In genomic region chr1:228168563-228169270, GRCh38 we compare ENCODE assay signal across 16 cellular contexts. TPM values are rescaled to one million over a fixed set of nuclear protein-coding genes. Genes with fewer than 3 reads are reported as not detected.
A peak's percentile ranks its signal among the peaks of the same experiment; 100 is the strongest.
DNase-seq lines count a peak whose midpoint lies in the region; ATAC-seq, FAIRE-seq and TF ChIP-seq lines count a peak whose summit lies in the region.
"Had no signal": no experiment of that assay in that cellular context is flagged by ENCODE, and none has a peak within 500 bp of the region (broad histone marks: within the 10 kb centered on the region; RNA-seq: fewer than 3 reads in every experiment).

No MANE protein-coding gene starts in this region.

- no peak overlapping the region for H3K14ac ChIP-seq in H9 (ENCODE audit: insufficient read depth, low read length)

- H3K9ac ChIP-seq in astrocyte (ENCODE audit: low read length) (no peak overlapping the region), H9 (ENCODE audit: extremely low read depth, insufficient read length, low read length) (no peak overlapping the region)

- H3K27ac Mint-ChIP-seq in astrocyte (ENCODE audit: unreplicated experiment) (peak overlapping the region; percentile 18), type B pancreatic cell (peak overlapping the region; percentile 66), H9 (no peak overlapping the region)
- H3K27ac Mint-ChIP-seq in naive thymus-derived CD4-positive, alpha-beta T cell, result peak overlapping the region in 5 of 9 donors; percentile 79 to 98 (median 83)

- H3K27ac ChIP-seq in left ventricle myocardium inferior (replicated peaks) (no peak overlapping the region), astrocyte (ENCODE audit: low read depth, low read length) (no peak overlapping the region), H9 (ENCODE audit: insufficient read length, low read depth, low read length) (no peak overlapping the region)
- no peak overlapping the region for H3K27ac ChIP-seq in naive thymus-derived CD4-positive, alpha-beta T cell (ENCODE audit: low read depth, low read length)

- DNase-seq in left cardiac atrium (peak; percentile 22), left ventricle myocardium inferior (no peak), astrocyte (ENCODE audit: low read depth) (no peak), type B pancreatic cell (ENCODE audit: extremely low spot score, unreplicated experiment) (no peak), anterior cingulate cortex (lab: John Stamatoyannopoulos, UW) (no peak), NCI-H1930 (lab: John Stamatoyannopoulos, UW) (no peak), H9 (no peak)
- no peak for DNase-seq in naive thymus-derived CD4-positive, alpha-beta T cell
- DNase-seq: activated T-cell treated with anti-CD3 and anti-CD28 coated beads, Interleukin-2, amount 50 U/mL, for 48 hours; cortex of kidney; GDM1; NCI-H1694; stimulated activated CD4-positive, alpha-beta T cell treated with anti-CD3 and anti-CD28 coated beads, Interleukin-1b, Interleukin-23, amount 100 ng/mL, for 48 hours; T-helper 9 cell had no signal

- H3K9me3 ChIP-seq in left ventricle myocardium inferior (replicated peaks) (no peaks in the 10 kb centered on the region), astrocyte (ENCODE audit: insufficient read depth, low read depth, low read length) (no peaks in the 10 kb centered on the region), H9 (ENCODE audit: control insufficient read depth, low read depth, low read length) (no peaks in the 10 kb centered on the region)
- no peaks in the 10 kb centered on the region for H3K9me3 ChIP-seq in naive thymus-derived CD4-positive, alpha-beta T cell (ENCODE audit: control insufficient read depth in 2 of 3, low read length in 3 of 3)

- H2AFZ ChIP-seq in astrocyte (ENCODE audit: low read depth, low read length) (no peak overlapping the region), H9 (ENCODE audit: low read length) (no peak overlapping the region)

- no peak overlapping the region for H3K23ac ChIP-seq in H9 (ENCODE audit: insufficient read length, low read depth, low read length)

- WGBS in H9 (ENCODE audit: extremely low coverage, insufficient read length, low lambda C conversion rate), result no CpG with 5 or more reads among the region's 12 CpGs

- no peak overlapping the region for H2BK15ac ChIP-seq in H9 (ENCODE audit: low read depth, low read length)

- peaks cover 10% of the 10 kb centered on the region for H3K36me3 Mint-ChIP-seq in astrocyte (ENCODE audit: low read depth, unreplicated experiment)
- H3K36me3 Mint-ChIP-seq in naive thymus-derived CD4-positive, alpha-beta T cell, result no peaks in the 10 kb centered on the region
- H3K36me3 Mint-ChIP-seq in type B pancreatic cell, result no peaks in the 10 kb centered on the region
- H3K36me3 Mint-ChIP-seq in H9 (ENCODE audit: insufficient read depth in 1 of 3, low read depth in 3 of 3), result peaks cover 0 to 3% (median 2%) of the 10 kb centered on the region in 3 experiments; a peak in 2 of 7 replicates

- H4K91ac ChIP-seq in H9 (ENCODE audit: insufficient read length, low read depth, low read length), result no peak overlapping the region

- H3K9me3 Mint-ChIP-seq in astrocyte (ENCODE audit: unreplicated experiment) (peaks cover 2% of the 10 kb centered on the region), type B pancreatic cell (no peaks in the 10 kb centered on the region), H9 (peaks cover 0 to 2% of the 10 kb centered on the region in 2 experiments; a peak in 1 of 5 replicates)
- peaks cover 0 to 2% (median 0%) of the 10 kb centered on the region in 11 donors for H3K9me3 Mint-ChIP-seq in naive thymus-derived CD4-positive, alpha-beta T cell
- H3K9me3 Mint-ChIP-seq: stimulated activated memory B cell treated with anti-CD40 and anti-IgM and Interleukin-4, amounts not matched to agents 10 μg/mL and 1 μg/mL and 100 μg/mL, for 72 hours had no signal

- no peaks in the 10 kb centered on the region for H3K79me1 ChIP-seq in H9 (ENCODE audit: insufficient read depth, low read depth, low read length, poor library complexity, severe bottlenecking)

- no peaks in the 10 kb centered on the region for H3K27me3 Mint-ChIP-seq in astrocyte (ENCODE audit: low read depth, unreplicated experiment)
- no peaks in the 10 kb centered on the region for H3K27me3 Mint-ChIP-seq in naive thymus-derived CD4-positive, alpha-beta T cell
- H3K27me3 Mint-ChIP-seq in type B pancreatic cell, result no peaks in the 10 kb centered on the region
- H3K27me3 Mint-ChIP-seq in H9 (ENCODE audit: low read depth), result no peaks in the 10 kb centered on the region; the same call in none of the 2 replicates
- H3K27me3 Mint-ChIP-seq: stimulated activated memory B cell treated with anti-CD40 and anti-IgM and Interleukin-4, amounts not matched to agents 10 μg/mL and 1 μg/mL and 100 μg/mL, for 72 hours had no signal

- H3K4me2 ChIP-seq in astrocyte (ENCODE audit: low read length), result no peak overlapping the region
- no peak overlapping the region for H3K4me2 ChIP-seq in H9 (ENCODE audit: insufficient read depth, insufficient read length, low read length)

- no peak for FAIRE-seq in astrocyte (lab: Jason Lieb, UNC)
- FAIRE-seq: endometrium had no signal

- CTCF ChIA-PET in naive thymus-derived CD4-positive, alpha-beta T cell (lab: Charles Lee), result interaction anchor here (1.3 kb wide), 1 partner anchor 28 kb away, joined by 3 read pairs; the partner anchor contains the start of gene GUK1

- no peak overlapping the region for H3K18ac ChIP-seq in H9 (ENCODE audit: insufficient read length, low read depth, low read length)

- no peak overlapping the region for H2BK5ac ChIP-seq in H9 (ENCODE audit: insufficient read length, low read length)

- H3K56ac ChIP-seq in H9 (ENCODE audit: insufficient read length, low read depth, low read length), result no peak overlapping the region

- no peak overlapping the region for H4K5ac ChIP-seq in H9 (ENCODE audit: insufficient read length, low read depth, low read length)

- no peak overlapping the region for H3T11ph ChIP-seq in H9 (ENCODE audit: low read length)

- H2BK20ac ChIP-seq in H9 (ENCODE audit: low read depth, low read length, poor library complexity, severe bottlenecking), result no peak overlapping the region

- H3K4me3 Mint-ChIP-seq in astrocyte (ENCODE audit: unreplicated experiment), result no peak overlapping the region
- H3K4me3 Mint-ChIP-seq in naive thymus-derived CD4-positive, alpha-beta T cell, result no peak overlapping the region
- H3K4me3 Mint-ChIP-seq in type B pancreatic cell, result no peak overlapping the region
- H3K4me3 Mint-ChIP-seq in H9, result no peak overlapping the region
- H3K4me3 Mint-ChIP-seq: stimulated activated memory B cell treated with anti-CD40 and anti-IgM and Interleukin-4, amounts not matched to agents 10 μg/mL and 1 μg/mL and 100 μg/mL, for 72 hours had no signal

- H3K4me1 Mint-ChIP-seq in astrocyte (ENCODE audit: low read depth, unreplicated experiment) (peaks cover 10% of the 10 kb centered on the region), type B pancreatic cell (ENCODE audit: unreplicated experiment) (peaks cover 9% of the 10 kb centered on the region), H9 (peaks cover 12 to 18% of the 10 kb centered on the region in 2 experiments)
- peaks cover 14 to 53% (median 44%) of the 10 kb centered on the region in 7 donors for H3K4me1 Mint-ChIP-seq in naive thymus-derived CD4-positive, alpha-beta T cell

- POLR2A ChIA-PET in naive thymus-derived CD4-positive, alpha-beta T cell (lab: Charles Lee), result interaction anchor here (1.7 to 8.3 kb wide), 2 partner anchors 31 to 36 kb away, joined by 4 to 109 read pairs; partner anchors contain the start of gene GUK1

- H3K4ac ChIP-seq in H9 (ENCODE audit: low read depth, low read length), result no peak overlapping the region

- H3K4me3 ChIP-seq in left ventricle myocardium inferior (no peak overlapping the region), astrocyte (ENCODE audit: insufficient read depth, low read depth, low read length) (no peak overlapping the region)
- no peak overlapping the region for H3K4me3 ChIP-seq in naive thymus-derived CD4-positive, alpha-beta T cell (ENCODE audit: low read length)

- intact Hi-C loops in left cardiac atrium (cut with DNase I) (loop anchor here in 1 of 2 donors (5.0 kb wide), 1 partner anchor 39 kb away; the partner anchor contains the start of gene OBSCN), left ventricle myocardium inferior (cut with micrococcal nuclease) (no loop called here)
- intact Hi-C loops in naive thymus-derived CD4-positive, alpha-beta T cell (cut with micrococcal nuclease), result loop anchor here (5.0 to 10.0 kb wide), 2 partner anchors 431 to 1176 kb away; partner anchors contain the start of genes CCSAP (in 1 of the 2), JMJD4 (in 1 of the 2) and SNAP47 (in 1 of the 2)

- H4K20me1 ChIP-seq in astrocyte (ENCODE audit: insufficient read depth, low read length) (peaks cover 14% of the 10 kb centered on the region), H9 (ENCODE audit: control insufficient read depth, insufficient read depth, insufficient read length) (no peaks in the 10 kb centered on the region)

- no peak overlapping the region for H2BK120ac ChIP-seq in H9 (ENCODE audit: low read depth, low read length, poor library complexity, severe bottlenecking)

- H4K8ac ChIP-seq in H9 (replicated peaks; ENCODE audit: insufficient read length, low read depth, low read length), result no peak overlapping the region

- peaks cover 29% of the 10 kb centered on the region for H3K4me1 ChIP-seq in left ventricle myocardium inferior
- H3K4me1 ChIP-seq in astrocyte (ENCODE audit: insufficient read depth, low read length), result peaks cover 11% of the 10 kb centered on the region
- H3K4me1 ChIP-seq in naive thymus-derived CD4-positive, alpha-beta T cell (ENCODE audit: control insufficient read depth in 2 of 2, insufficient read depth in 2 of 2, low read length in 2 of 2), result peaks cover 14 to 21% of the 10 kb centered on the region in 2 donors
- H3K4me1 ChIP-seq in H9 (ENCODE audit: insufficient read depth, low read length), result no peaks in the 10 kb centered on the region

- peaks cover 2% of the 10 kb centered on the region for H3K23me2 ChIP-seq in H9 (ENCODE audit: insufficient read length, low read depth, low read length, poor library complexity, severe bottlenecking)

- TF ChIP-seq CTCF in left ventricle myocardium inferior (IDR thresholded peaks at IDR 0.05; ENCODE audit: borderline replicate concordance) (no peak), astrocyte (IDR thresholded peaks at IDR 0.05; ENCODE audit: insufficient read depth, low read depth, low read length) (no peak), type B pancreatic cell (conservative IDR thresholded peaks at IDR 0.05) (no peak), H9 (conservative IDR thresholded peaks at IDR 0.05) (no peak)

- H3K36me3 ChIP-seq in left ventricle myocardium inferior (no peaks in the 10 kb centered on the region), astrocyte (ENCODE audit: insufficient read depth, low read length) (no peaks in the 10 kb centered on the region)
- peaks cover 0 to 21% (median 0%) of the 10 kb centered on the region in 3 experiments for H3K36me3 ChIP-seq in naive thymus-derived CD4-positive, alpha-beta T cell (ENCODE audit: control insufficient read depth in 2 of 3, insufficient read depth in 3 of 3, low read length in 3 of 3)

- H2BK12ac ChIP-seq in H9 (ENCODE audit: insufficient read length, low read depth, low read length), result no peak overlapping the region

- H3K79me2 ChIP-seq in astrocyte (ENCODE audit: insufficient read depth, low read length) (peaks cover 52% of the 10 kb centered on the region), H9 (ENCODE audit: insufficient read depth, low read length) (0 out of 2 replicates have a peak, but pooled peaks cover 1% of the 10 kb centered on the region)

- H3K27me3 ChIP-seq in left ventricle myocardium inferior (ENCODE audit: low read depth) (no peaks in the 10 kb centered on the region), astrocyte (ENCODE audit: insufficient read depth, low read length) (no peaks in the 10 kb centered on the region), H9 (ENCODE audit: insufficient read depth, low read length) (no peaks in the 10 kb centered on the region)
- no peaks in the 10 kb centered on the region for H3K27me3 ChIP-seq in naive thymus-derived CD4-positive, alpha-beta T cell (ENCODE audit: control insufficient read depth in 2 of 2, insufficient read depth in 2 of 2, low read length in 2 of 2)

- ATAC-seq in left cardiac atrium, result no peak
- ATAC-seq in naive thymus-derived CD4-positive, alpha-beta T cell, result no peak
- ATAC-seq: stimulated activated memory B cell treated with anti-CD40 and anti-IgM and Interleukin-4, amounts not matched to agents 10 μg/mL and 1 μg/mL and 100 μg/mL, for 72 hours had no signal

- H2AK5ac ChIP-seq in H9 (ENCODE audit: insufficient read length, low read length), result no peak overlapping the region

RNA-seq across cellular contexts. Expression of gene IBA57, which starts 3.1 kb away (rescaled TPM):
- total RNA-seq in left cardiac atrium, result 10 to 100 TPM; 10.4 to 10.5 TPM
- 15.0 TPM for total RNA-seq in left ventricle myocardium inferior
- total RNA-seq in astrocyte, result 3.8 and 4.9 TPM in 2 replicates
- 10 to 100 TPM in 4 of 5 experiments, 1 to 10 TPM in 1; 9.3 to 17.1 (median 10.9) TPM for total RNA-seq in naive thymus-derived CD4-positive, alpha-beta T cell
- 1 to 10 TPM; 5.4 to 5.6 TPM for polyA plus RNA-seq in naive thymus-derived CD4-positive, alpha-beta T cell
- total RNA-seq in type B pancreatic cell (ENCODE audit: low replicate concordance), result 9.5 and 10.5 TPM in 2 replicates
- 11.8 and 12.6 TPM in 2 replicates for total RNA-seq in H9 (2021)

RNA-seq across cellular contexts. Expression of gene GJC2, which starts 19.0 kb away (rescaled TPM):
- 1 to 10 TPM; 2.2 to 2.3 TPM for total RNA-seq in left cardiac atrium
- total RNA-seq in left ventricle myocardium inferior, result 1.0 TPM
- 1.1 and 1.4 TPM in 2 replicates for total RNA-seq in astrocyte
- 1 to 10 TPM in 2 of 5 experiments, under 1 TPM in 3; 0.70 to 3.3 (median 0.94) TPM for total RNA-seq in naive thymus-derived CD4-positive, alpha-beta T cell
- polyA plus RNA-seq in naive thymus-derived CD4-positive, alpha-beta T cell, result not detected
- total RNA-seq in type B pancreatic cell (ENCODE audit: low replicate concordance), result 0.76 and 1.3 TPM in 2 replicates
- total RNA-seq in H9 (2021), result 1.4 and 1.6 TPM in 2 replicates

RNA-seq across cellular contexts. Expression of gene GUK1, which starts 28.6 kb away (rescaled TPM):
- total RNA-seq in left cardiac atrium (100 to 1,000 TPM; 153 to 185 TPM), left ventricle myocardium inferior (150 TPM), astrocyte (214 and 217 TPM in 2 replicates), type B pancreatic cell (ENCODE audit: low replicate concordance) (133 and 174 TPM in 2 replicates), H9 (2021) (88.2 and 94.3 TPM in 2 replicates)
- total RNA-seq in naive thymus-derived CD4-positive, alpha-beta T cell, result 100 to 1,000 TPM; 145 to 309 (median 279) TPM
- 100 to 1,000 TPM; 278 to 315 TPM for polyA plus RNA-seq in naive thymus-derived CD4-positive, alpha-beta T cell

RNA-seq across cellular contexts. Expression of gene OBSCN, which starts 39.1 kb away (rescaled TPM):
- total RNA-seq in left cardiac atrium (100 to 1,000 TPM; 194 to 201 TPM), left ventricle myocardium inferior (316 TPM), astrocyte (11.1 and 17.5 TPM in 2 replicates), type B pancreatic cell (ENCODE audit: low replicate concordance) (17.2 and 48.9 TPM in 2 replicates), H9 (2021) (30.8 and 33.3 TPM in 2 replicates)
- 100 to 1,000 TPM in 3 of 5 experiments, 10 to 100 TPM in 2; 27.4 to 132 (median 110) TPM for total RNA-seq in naive thymus-derived CD4-positive, alpha-beta T cell
- polyA plus RNA-seq in naive thymus-derived CD4-positive, alpha-beta T cell, result 1 to 10 TPM; 1.3 to 3.8 TPM

RNA-seq across cellular contexts. Expression of gene MRPL55, which starts 59.6 kb away (rescaled TPM):
- total RNA-seq in left cardiac atrium (10 to 100 TPM; 43.5 to 48.9 TPM), left ventricle myocardium inferior (51.0 TPM), astrocyte (50.8 and 53.3 TPM in 2 replicates), type B pancreatic cell (ENCODE audit: low replicate concordance) (47.4 and 58.8 TPM in 2 replicates), H9 (2021) (56.9 and 62.3 TPM in 2 replicates)
- 10 to 100 TPM; 34.3 to 79.3 (median 65.2) TPM for total RNA-seq in naive thymus-derived CD4-positive, alpha-beta T cell
- 100 to 1,000 TPM; 132 to 149 TPM for polyA plus RNA-seq in naive thymus-derived CD4-positive, alpha-beta T cell

Comparison
In these comparisons a context has a peak if more than half of its experiments do, and no peak if none do; other contexts are left out.
1. H3K27ac Mint-ChIP-seq: peak in astrocyte (single experiment), naive thymus-derived CD4-positive, alpha-beta T cell (5 of 9) and type B pancreatic cell (single experiment); none in H9 (0 of 3).